In the genomic region with DNA sequence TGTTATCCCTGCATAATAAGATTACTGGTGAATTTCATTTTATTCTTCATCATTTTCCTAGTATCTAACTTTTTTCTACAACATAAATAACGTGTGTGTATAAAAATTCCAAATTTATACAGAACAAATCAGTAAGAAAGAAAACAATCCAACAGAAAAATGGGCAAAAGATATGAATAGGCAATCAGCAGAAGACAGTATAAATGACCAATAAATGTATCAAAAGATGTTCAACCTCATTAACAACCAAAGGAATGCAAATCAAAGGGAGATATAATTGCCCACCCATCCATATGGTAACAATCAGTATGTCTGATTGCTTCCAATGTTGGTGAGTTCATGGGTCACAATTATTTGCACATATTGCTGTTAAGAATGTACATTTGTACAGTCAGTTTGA, we compare ENCODE assay signal across 1 cellular context.
TF ChIP-seq lines count a peak whose summit lies in the region.

No MANE protein-coding gene starts in this region.

TF ChIP-seq in GM12878, 131 proteins besides CTCF, POLR2A, EP300 and RAD21:
- no peak for TF ChIP-seq MEF2B (IDR thresholded peaks at IDR 0.05; ENCODE audit: partially characterized antibody, poor library complexity, severe bottlenecking)
- TF ChIP-seq, protein P1, sequence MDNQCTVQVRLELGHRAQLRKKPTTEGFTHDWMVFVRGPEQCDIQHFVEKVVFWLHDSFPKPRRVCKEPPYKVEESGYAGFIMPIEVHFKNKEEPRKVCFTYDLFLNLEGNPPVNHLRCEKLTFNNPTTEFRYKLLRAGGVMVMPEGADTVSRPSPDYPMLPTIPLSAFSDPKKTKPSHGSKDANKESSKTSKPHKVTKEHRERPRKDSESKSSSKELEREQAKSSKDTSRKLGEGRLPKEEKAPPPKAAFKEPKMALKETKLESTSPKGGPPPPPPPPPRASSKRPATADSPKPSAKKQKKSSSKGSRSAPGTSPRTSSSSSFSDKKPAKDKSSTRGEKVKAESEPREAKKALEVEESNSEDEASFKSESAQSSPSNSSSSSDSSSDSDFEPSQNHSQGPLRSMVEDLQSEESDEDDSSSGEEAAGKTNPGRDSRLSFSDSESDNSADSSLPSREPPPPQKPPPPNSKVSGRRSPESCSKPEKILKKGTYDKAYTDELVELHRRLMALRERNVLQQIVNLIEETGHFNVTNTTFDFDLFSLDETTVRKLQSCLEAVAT (IDR thresholded peaks at IDR 0.05): no peak
- no peak for TF ChIP-seq ZNF384 (IDR thresholded peaks at IDR 0.05; ENCODE audit: borderline replicate concordance, low read depth, low read length)
- no peak for TF ChIP-seq RFX5 (IDR thresholded peaks at IDR 0.05; ENCODE audit: low read depth, low read length)
- no peak for TF ChIP-seq RBBP5 (conservative IDR thresholded peaks at IDR 0.05)
- no peak for TF ChIP-seq ASH2L (IDR thresholded peaks at IDR 0.05; ENCODE audit: borderline replicate concordance, low read depth)
- no peak for TF ChIP-seq ATF7 (IDR thresholded peaks at IDR 0.05; ENCODE audit: low read depth)
- TF ChIP-seq MXI1 (IDR thresholded peaks at IDR 0.05; ENCODE audit: low read depth, low read length): no peak
- no peak for TF ChIP-seq MYB (IDR thresholded peaks at IDR 0.05; ENCODE audit: borderline replicate concordance, low read depth, low read length)
- TF ChIP-seq NRF1 (conservative IDR thresholded peaks at IDR 0.05; ENCODE audit: low read depth, low read length): no peak
- TF ChIP-seq, protein P2, sequence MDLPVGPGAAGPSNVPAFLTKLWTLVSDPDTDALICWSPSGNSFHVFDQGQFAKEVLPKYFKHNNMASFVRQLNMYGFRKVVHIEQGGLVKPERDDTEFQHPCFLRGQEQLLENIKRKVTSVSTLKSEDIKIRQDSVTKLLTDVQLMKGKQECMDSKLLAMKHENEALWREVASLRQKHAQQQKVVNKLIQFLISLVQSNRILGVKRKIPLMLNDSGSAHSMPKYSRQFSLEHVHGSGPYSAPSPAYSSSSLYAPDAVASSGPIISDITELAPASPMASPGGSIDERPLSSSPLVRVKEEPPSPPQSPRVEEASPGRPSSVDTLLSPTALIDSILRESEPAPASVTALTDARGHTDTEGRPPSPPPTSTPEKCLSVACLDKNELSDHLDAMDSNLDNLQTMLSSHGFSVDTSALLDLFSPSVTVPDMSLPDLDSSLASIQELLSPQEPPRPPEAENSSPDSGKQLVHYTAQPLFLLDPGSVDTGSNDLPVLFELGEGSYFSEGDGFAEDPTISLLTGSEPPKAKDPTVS (IDR thresholded peaks at IDR 0.05; ENCODE audit: low read depth, low read length): no peak
- TF ChIP-seq PAX5 (IDR thresholded peaks at IDR 0.05; ENCODE audit: borderline replicate concordance, low read depth, low read length): no peak
- TF ChIP-seq POLR2AphosphoS5 (IDR thresholded peaks at IDR 0.05; ENCODE audit: low read length): no peak
- no peak for TF ChIP-seq POLR2AphosphoS2 (IDR thresholded peaks at IDR 0.05; ENCODE audit: low read depth, low read length)
TF ChIP-seq in GM12878: peak in this region for 0.
